ENCODE assay signal across 20 cellular contexts in genomic region chr11:1841511-1842148, GRCh38. TPM values are rescaled to one million over a fixed set of nuclear protein-coding genes. Genes with fewer than 3 reads are reported as not detected.
A peak's percentile ranks its signal among the peaks of the same experiment; 100 is the strongest.
DNase-seq lines count a peak whose midpoint lies in the region; ATAC-seq and TF ChIP-seq lines count a peak whose summit lies in the region.
"Had no signal": no experiment of that assay in that cellular context is flagged by ENCODE, and none has a peak within 500 bp of the region (broad histone marks: within the 10 kb centered on the region; RNA-seq: fewer than 3 reads in every experiment).

No MANE protein-coding gene starts in this region.

- H3K9me2 ChIP-seq in PC-3 (replicated peaks; ENCODE audit: low read length) = no peaks in the 10 kb centered on the region

- no TSS peak for BruUV-seq in PC-3 (replicated peaks; lab: Mats Ljungman, UMichigan)

- POLR2A ChIA-PET in PC-3 (lab: Charles Lee; ENCODE audit: unreplicated experiment) = no interaction called here

- H3K27ac ChIP-seq in heart left ventricle (peak overlapping the region in 6 of 12 donors; percentile 13 to 82 (median 73)), right atrium auricular region (peak overlapping the region in 1 of 2 donors; percentile 35), left ventricle myocardium inferior (replicated peaks) (peak overlapping the region; percentile 80), spleen (peak overlapping the region; percentile 66 to 94 (median 88)), PC-3 (ENCODE audit: low read length) (no peak overlapping the region)

- peak in 3 of 5 donors; percentile 8 to 54 (median 25) for DNase-seq in heart left ventricle
- no peak for DNase-seq in right atrium auricular region (ENCODE audit: low spot score)
- peak; percentile 15 for DNase-seq in left ventricle myocardium inferior
- peak in 2 of 3 donors; percentile 26 to 50 for DNase-seq in mucosa of descending colon
- DNase-seq in spleen = peak; percentile 78
- DNase-seq in NCI-H2196 treated with DMSO at 0.1 percent for 48 hours (lab: John Stamatoyannopoulos, UW; ENCODE audit: unreplicated experiment) = no peak
- no peak for DNase-seq in PC-3
- DNase-seq: C1 segment of cervical spinal cord; DND-41; KBM-7; NCI-H1105; NCI-H2081 treated with DMSO at 0.1 percent for 48 hours; NK-92 treated with Interleukin-12 subunit alpha and Interleukin-12 subunit beta, amount 100 ng/mL, for 24 hours; SIG-M5 had no signal

- no peaks in the 10 kb centered on the region for H3K79me2 ChIP-seq in PC-3 (ENCODE audit: low read length)

- intact Hi-C loops in heart left ventricle (cut with DNase I) (loop anchor here in 6 of 10 donors (2.0 to 10.0 kb wide), 4 partner anchors 41 to 306 kb away; no protein-coding TSS in a partner anchor), left ventricle myocardium inferior (cut with micrococcal nuclease) (no loop called here), mucosa of descending colon (cut with DNase I, micrococcal nuclease) (no loop called here), spleen (cut with DNase I; ENCODE audit: low total_unique reads) (no loop called here), PC-3 (cut with micrococcal nuclease) (no loop called here)

- peaks cover 0 to 60% (median 23%) of the 10 kb centered on the region in 12 donors for H3K4me1 ChIP-seq in heart left ventricle
- H3K4me1 ChIP-seq in right atrium auricular region = peaks cover 0 to 35% of the 10 kb centered on the region in 2 donors
- peaks cover 68% of the 10 kb centered on the region for H3K4me1 ChIP-seq in left ventricle myocardium inferior
- peaks cover 6% of the 10 kb centered on the region for H3K4me1 ChIP-seq in mucosa of descending colon (ENCODE audit: low read depth)
- H3K4me1 ChIP-seq in spleen = peaks cover 51 to 97% (median 95%) of the 10 kb centered on the region in 6 donors
- H3K4me1 ChIP-seq in PC-3 (ENCODE audit: insufficient read depth, low read length) = no peaks in the 10 kb centered on the region

- no peak for ATAC-seq in heart left ventricle
- ATAC-seq in mucosa of descending colon = no peak
- no peak for ATAC-seq in GM19324 (IDR thresholded peaks at IDR 0.05; ENCODE audit: low FRiP score, unreplicated experiment)
- no peak for ATAC-seq in PC-3
- ATAC-seq: GM23338, HCT116, SK-N-SH treated with all-trans-retinoic acid at 6 μM for 48 hours had no signal

- CTCF ChIA-PET in PC-3 (lab: Charles Lee) = no interaction called here

- H3K4me2 ChIP-seq in PC-3 (ENCODE audit: low read length) = no peak overlapping the region
- H3K4me2 ChIP-seq: GM23338 had no signal

- H3K27me3 ChIP-seq in heart left ventricle = no peaks in the 10 kb centered on the region
- no peaks in the 10 kb centered on the region for H3K27me3 ChIP-seq in right atrium auricular region
- no peaks in the 10 kb centered on the region for H3K27me3 ChIP-seq in left ventricle myocardium inferior (ENCODE audit: low read depth)
- no peaks in the 10 kb centered on the region for H3K27me3 ChIP-seq in spleen (replicated peaks in 1 of 7)
- no peaks in the 10 kb centered on the region for H3K27me3 ChIP-seq in PC-3 (ENCODE audit: low read length)

- no peaks in the 10 kb centered on the region for H4K20me1 ChIP-seq in PC-3 (ENCODE audit: low read length)

- no peaks in the 10 kb centered on the region for H3K36me3 ChIP-seq in heart left ventricle
- no peaks in the 10 kb centered on the region for H3K36me3 ChIP-seq in right atrium auricular region
- no peaks in the 10 kb centered on the region for H3K36me3 ChIP-seq in left ventricle myocardium inferior
- no peaks in the 10 kb centered on the region for H3K36me3 ChIP-seq in mucosa of descending colon (ENCODE audit: low read depth)
- H3K36me3 ChIP-seq in spleen = no peaks in the 10 kb centered on the region
- H3K36me3 ChIP-seq in PC-3 (ENCODE audit: low read depth, low read length) = no peaks in the 10 kb centered on the region

- no peak for TF ChIP-seq POLR2A in heart left ventricle (IDR thresholded peaks at IDR 0.05)
- no peak for TF ChIP-seq POLR2A in spleen (IDR thresholded peaks at IDR 0.05)

- TF ChIP-seq CTCF in heart left ventricle (IDR thresholded peaks at IDR 0.05) (no peak), right atrium auricular region (IDR thresholded peaks at IDR 0.05) (no peak), left ventricle myocardium inferior (IDR thresholded peaks at IDR 0.05; ENCODE audit: borderline replicate concordance) (no peak), mucosa of descending colon (IDR thresholded peaks at IDR 0.05) (no peak), spleen (IDR thresholded peaks at IDR 0.05 in 8 of 11, conservative IDR thresholded peaks at IDR 0.05 in 3 of 11) (no peak), PC-3 (conservative IDR thresholded peaks at IDR 0.05; ENCODE audit: low read depth, low read length) (no peak)

- no peak overlapping the region for H2AFZ ChIP-seq in PC-3 (ENCODE audit: low read length)
- H2AFZ ChIP-seq: GM23338 had no signal

- no peaks in the 10 kb centered on the region for H3K9me3 ChIP-seq in heart left ventricle
- no peaks in the 10 kb centered on the region for H3K9me3 ChIP-seq in right atrium auricular region
- H3K9me3 ChIP-seq in left ventricle myocardium inferior (replicated peaks) = no peaks in the 10 kb centered on the region
- no peaks in the 10 kb centered on the region for H3K9me3 ChIP-seq in mucosa of descending colon
- no peaks in the 10 kb centered on the region for H3K9me3 ChIP-seq in spleen
- no peaks in the 10 kb centered on the region for H3K9me3 ChIP-seq in PC-3 (ENCODE audit: low read length)

- no peaks in the 10 kb centered on the region for H3F3A ChIP-seq in PC-3 (ENCODE audit: low read length, unreplicated experiment)

- no peak overlapping the region for H3K9ac ChIP-seq in PC-3 (ENCODE audit: low read length)

- no peak overlapping the region for H3K4me3 ChIP-seq in heart left ventricle
- H3K4me3 ChIP-seq in right atrium auricular region = no peak overlapping the region
- H3K4me3 ChIP-seq in left ventricle myocardium inferior = no peak overlapping the region
- no peak overlapping the region for H3K4me3 ChIP-seq in mucosa of descending colon
- H3K4me3 ChIP-seq in spleen = no peak overlapping the region
- no peak overlapping the region for H3K4me3 ChIP-seq in PC-3 (ENCODE audit: low read length)
- H3K4me3 ChIP-seq: GM23338 had no signal

- 93 to 97% (median 94%) methylated on average over 9 to 19 of the region's 19 CpGs for WGBS in heart left ventricle, 4 donors
- 87 to 93% (median 90%) methylated on average over 15 to 19 of the region's 19 CpGs for WGBS in spleen, 5 donors

RNA-seq across cellular contexts. Expression of gene TNNI2, which starts 2.8 kb away (rescaled TPM):
- total RNA-seq in heart left ventricle (1 to 10 TPM in 1 of 9 donors, under 1 TPM in 1, not detected in 7; 0.72 to 3.3 TPM), right atrium auricular region (not detected), left ventricle myocardium inferior (not detected), mucosa of descending colon (under 1 TPM in 1 of 3 donors, not detected in 2; 0.46 TPM), spleen (1 to 10 TPM; 2.3 to 8.6 (median 5.2) TPM), PC-3 (2014; rRNA removed) (0.55 TPM in 1 of 2 replicates, not detected in the other)
- polyA plus RNA-seq in heart left ventricle (under 1 TPM in 1 of 2 donors, not detected in 1; 0.22 TPM), spleen (10 to 100 TPM in 2 of 3 donors, 1 to 10 TPM in 1; 7.3 to 21.8 (median 13.0) TPM)
- total RNA-seq: G401, GM23338, NCI-H460 had no signal
- polyA plus RNA-seq: GM23338 had no signal

RNA-seq across cellular contexts. Expression of gene SYT8, which starts 6.8 kb away (rescaled TPM):
- total RNA-seq in heart left ventricle = not detected
- under 1 TPM in 1 of 2 donors, not detected in 1; 0.08 TPM for polyA plus RNA-seq in heart left ventricle
- total RNA-seq in right atrium auricular region = not detected
- not detected for total RNA-seq in left ventricle myocardium inferior
- 1 to 10 TPM in 2 of 3 donors, under 1 TPM in 1; 0.98 to 2.4 (median 2.1) TPM for total RNA-seq in mucosa of descending colon
- not detected for total RNA-seq in spleen
- under 1 TPM in 1 of 3 donors, not detected in 2; 0.83 TPM for polyA plus RNA-seq in spleen
- total RNA-seq in PC-3 (2014; rRNA removed) = 4.7 and 7.8 TPM in 2 replicates
- total RNA-seq: G401, GM23338, NCI-H460 had no signal
- polyA plus RNA-seq: GM23338 had no signal

RNA-seq across cellular contexts. Expression of gene LSP1, which starts 11.3 kb away (rescaled TPM):
- total RNA-seq in heart left ventricle = 10 to 100 TPM; 11.4 to 86.8 (median 16.4) TPM
- polyA plus RNA-seq in heart left ventricle = 10 to 100 TPM; 10.0 to 20.6 TPM
- total RNA-seq in right atrium auricular region = 10 to 100 TPM in 1 of 2 donors, 1 to 10 TPM in 1; 7.9 to 12.1 TPM
- total RNA-seq in left ventricle myocardium inferior = 19.7 TPM
- total RNA-seq in mucosa of descending colon = 10 to 100 TPM; 18.5 to 32.2 (median 23.6) TPM
- 100 to 1,000 TPM; 227 to 422 (median 358) TPM for total RNA-seq in spleen
- polyA plus RNA-seq in spleen = 100 to 1,000 TPM; 136 to 350 (median 148) TPM
- total RNA-seq in PC-3 (2014; rRNA removed) = not detected in 2 replicates
- total RNA-seq: GM23338, NCI-H460 had no signal

RNA-seq across cellular contexts. Expression of gene PRR33, which starts 50.1 kb away (rescaled TPM):
- 1 to 10 TPM in 8 of 9 donors, under 1 TPM in 1; 0.81 to 5.1 (median 2.4) TPM for total RNA-seq in heart left ventricle
- 1 to 10 TPM in 1 of 2 donors, under 1 TPM in 1; 0.08 to 4.6 TPM for polyA plus RNA-seq in heart left ventricle
- total RNA-seq in right atrium auricular region = under 1 TPM in 1 of 2 donors, not detected in 1; 0.33 TPM
- total RNA-seq in left ventricle myocardium inferior = 2.4 TPM
- total RNA-seq in mucosa of descending colon = not detected
- total RNA-seq in spleen = not detected
- under 1 TPM; 0.03 to 0.64 (median 0.20) TPM for polyA plus RNA-seq in spleen
- not detected in 2 replicates for total RNA-seq in PC-3 (2014; rRNA removed)
- total RNA-seq: G401, GM23338, NCI-H460 had no signal
- polyA plus RNA-seq: GM23338 had no signal

Comparison
In these comparisons a context has a peak if more than half of its experiments do, and no peak if none do; other contexts are left out.
1. DNase-seq: peak in heart left ventricle (3 of 5), left ventricle myocardium inferior (single experiment), mucosa of descending colon (2 of 3) and spleen (single experiment); none in right atrium auricular region (single experiment), NCI-H2196 treated with DMSO at 0.1 percent for 48 hours (single experiment) and PC-3 (single experiment).
2. intact Hi-C loops: an anchor here in heart left ventricle (2.0 to 10.0 kb wide); none called in left ventricle myocardium inferior, mucosa of descending colon, spleen and PC-3.